9 cellular contexts compared by ENCODE assay signal in the genomic region with DNA sequence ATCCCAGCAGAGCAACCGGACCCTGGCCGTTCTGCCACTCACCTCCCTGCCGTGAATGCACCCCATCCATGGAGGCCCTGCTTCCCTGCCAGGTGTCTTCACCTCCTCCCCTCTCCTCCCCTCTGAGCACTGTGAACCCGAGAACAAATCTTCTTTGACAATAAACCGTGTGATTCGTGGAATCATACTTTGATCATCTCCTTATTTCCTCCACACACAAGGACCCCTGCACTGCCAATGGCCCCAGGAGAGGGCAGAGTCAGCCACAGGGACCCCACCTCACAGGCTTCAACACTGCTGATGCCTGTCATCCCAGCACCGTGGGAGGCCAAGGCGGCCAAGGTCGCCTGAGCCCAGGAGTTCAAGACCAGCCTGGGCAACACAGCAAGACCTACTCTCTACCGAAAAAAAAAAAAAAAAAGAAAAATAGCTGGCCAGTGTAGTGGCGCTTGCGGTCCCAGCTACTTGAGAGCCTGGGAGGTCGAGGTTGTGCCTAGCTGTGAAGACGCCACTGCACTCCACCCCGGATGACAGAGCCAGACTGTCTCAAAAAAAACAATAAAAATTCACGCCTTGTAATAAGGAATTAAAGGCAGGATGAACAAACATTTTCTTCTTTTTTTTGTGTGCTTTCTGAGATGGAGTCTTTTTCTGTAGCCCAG. TPM values are rescaled to one million over a fixed set of nuclear protein-coding genes. Genes with fewer than 3 reads are reported as not detected.
A peak's percentile ranks its signal among the peaks of the same experiment; 100 is the strongest.
DNase-seq lines count a peak whose midpoint lies in the region; ATAC-seq and TF ChIP-seq lines count a peak whose summit lies in the region.
"Had no signal": no experiment of that assay in that cellular context is flagged by ENCODE, and none has a peak within 500 bp of the region (broad histone marks: within the 10 kb centered on the region; RNA-seq: fewer than 3 reads in every experiment).

No MANE protein-coding gene starts in this region.

- H3K27me3 ChIP-seq in CD4-positive, CD25-positive, alpha-beta regulatory T cell (ENCODE audit: control insufficient read depth, insufficient read depth, low read length), result no peaks in the 10 kb centered on the region
- H3K27me3 ChIP-seq in mammary epithelial cell (ENCODE audit: insufficient read depth, low read length), result no peaks in the 10 kb centered on the region

- no peaks in the 10 kb centered on the region for H3K36me3 ChIP-seq in CD4-positive, CD25-positive, alpha-beta regulatory T cell (ENCODE audit: control insufficient read depth, insufficient read depth, low read length)
- H3K36me3 ChIP-seq in mammary epithelial cell (ENCODE audit: insufficient read depth, low read length), result no peaks in the 10 kb centered on the region

- DNase-seq in CD4-positive, CD25-positive, alpha-beta regulatory T cell, result no peak
- DNase-seq in mammary epithelial cell, result no peak
- DNase-seq in natural killer cell treated with Interleukin-12 subunit alpha and Interleukin-12 subunit beta and Interleukin-15 and Interleukin-18, amount 100 ng/mL, for 72 hours (ENCODE audit: low spot score), result no peak
- no peak for DNase-seq in DMS53 treated with DMSO at 0.1 percent for 48 hours (lab: John Stamatoyannopoulos, UW; ENCODE audit: unreplicated experiment)
- no peak for DNase-seq in NCI-H69 (lab: John Stamatoyannopoulos, UW)
- DNase-seq: stimulated activated CD8-positive, alpha-beta memory T cell treated with anti-CD3 and anti-CD28 coated beads, Interleukin-4, amount 100 ng/mL, for 48 hours had no signal

- dilution Hi-C loops in mammary epithelial cell (cut with HindIII; ENCODE audit: low sequenced_read_pairs), result no loop called here

- H3K9ac ChIP-seq in mammary epithelial cell (ENCODE audit: insufficient read depth, low read length), result peak overlapping the region; percentile 22

- peak overlapping the region; percentile 80 for H3K4me2 ChIP-seq in mammary epithelial cell (ENCODE audit: insufficient read depth, low read depth, low read length)

- H3K4me1 ChIP-seq in CD4-positive, CD25-positive, alpha-beta regulatory T cell (ENCODE audit: control insufficient read depth, insufficient read depth, low read length, poor library complexity, severe bottlenecking), result peaks cover 18% of the 10 kb centered on the region
- peaks cover 43% of the 10 kb centered on the region for H3K4me1 ChIP-seq in mammary epithelial cell (ENCODE audit: insufficient read depth, low read length)

- no peaks in the 10 kb centered on the region for H4K20me1 ChIP-seq in mammary epithelial cell (ENCODE audit: insufficient read depth, low read length)

- H3K4me1 Mint-ChIP-seq in CD4-positive, CD25-positive, alpha-beta regulatory T cell, result peaks cover 12 to 46% (median 23%) of the 10 kb centered on the region in 4 donors
- peaks cover 21 to 26% (median 23%) of the 10 kb centered on the region in 3 donors for H3K4me1 Mint-ChIP-seq in IgD-negative memory B cell
- H3K4me1 Mint-ChIP-seq in natural killer cell treated with Interleukin-12 subunit alpha and Interleukin-12 subunit beta and Interleukin-15 and Interleukin-18, amount 100 ng/mL, for 72 hours (ENCODE audit: low read depth in 2 of 2), result peaks cover 8 to 27% of the 10 kb centered on the region in 2 donors

- CTCF ChIA-PET in mammary epithelial cell (lab: Charles Lee; ENCODE audit: low non-redundant PET), result no interaction called here

- H3K4me3 ChIP-seq in CD4-positive, CD25-positive, alpha-beta regulatory T cell (ENCODE audit: low read depth, low read length), result peak overlapping the region; percentile 37
- H3K4me3 ChIP-seq in mammary epithelial cell (replicated peaks in 1 of 3; ENCODE audit: insufficient read depth in 1 of 3, low read depth in 2 of 3, low read length in 3 of 3), result peak overlapping the region in 2 of 3 experiments; percentile 38 to 72

- WGBS in mammary epithelial cell (ENCODE audit: low coverage, missing lambda C conversion rate), result 66% methylated on average over 9 of the region's 16 CpGs

- intact Hi-C loops in mammary epithelial cell (cut with micrococcal nuclease), result no loop called here

- H3K9me3 ChIP-seq in CD4-positive, CD25-positive, alpha-beta regulatory T cell (ENCODE audit: control insufficient read depth in 2 of 2, low read length in 2 of 2), result no peaks in the 10 kb centered on the region
- no peaks in the 10 kb centered on the region for H3K9me3 ChIP-seq in mammary epithelial cell (replicated peaks; ENCODE audit: insufficient read depth, low read length)

- TF ChIP-seq CTCF in mammary epithelial cell (conservative IDR thresholded peaks at IDR 0.05 in 1 of 2, IDR thresholded peaks at IDR 0.05 in 1 of 2; ENCODE audit: extremely low read depth in 1 of 2, insufficient read depth in 1 of 2, low read depth in 1 of 2, low read length in 2 of 2), result no peak

- no peak for ATAC-seq in CD4-positive, CD25-positive, alpha-beta regulatory T cell (ENCODE audit: low read depth in 2 of 2)
- ATAC-seq in natural killer cell treated with Interleukin-12 subunit alpha and Interleukin-12 subunit beta and Interleukin-15 and Interleukin-18, amount 100 ng/mL, for 72 hours, result no peak
- no peak for ATAC-seq in HG02678 (IDR thresholded peaks at IDR 0.05; ENCODE audit: unreplicated experiment)
- ATAC-seq in HG03025 (IDR thresholded peaks at IDR 0.05; ENCODE audit: low FRiP score, unreplicated experiment), result no peak

- peaks cover 0 to 2% (median 0%) of the 10 kb centered on the region in 7 donors for H3K9me3 Mint-ChIP-seq in CD4-positive, CD25-positive, alpha-beta regulatory T cell
- no peaks in the 10 kb centered on the region for H3K9me3 Mint-ChIP-seq in IgD-negative memory B cell
- no peaks in the 10 kb centered on the region for H3K9me3 Mint-ChIP-seq in natural killer cell treated with Interleukin-12 subunit alpha and Interleukin-12 subunit beta and Interleukin-15 and Interleukin-18, amount 100 ng/mL, for 72 hours

- in situ Hi-C loops in mammary epithelial cell (cut with MboI; ENCODE audit: low sequenced_read_pairs in 2 of 2), result no loop called here

- no peak overlapping the region for H3K27ac ChIP-seq in CD4-positive, CD25-positive, alpha-beta regulatory T cell (ENCODE audit: insufficient read depth, low read length, poor library complexity, severe bottlenecking)
- H3K27ac ChIP-seq in mammary epithelial cell (ENCODE audit: insufficient read depth, low read depth, low read length), result no peak overlapping the region

- H3K79me2 ChIP-seq in mammary epithelial cell (ENCODE audit: insufficient read depth, low read length), result peaks cover 80% of the 10 kb centered on the region

- no peak overlapping the region for H2AFZ ChIP-seq in mammary epithelial cell (ENCODE audit: low read depth, low read length)

- peak overlapping the region; percentile 39 to 95 (median 84) for H3K4me3 Mint-ChIP-seq in CD4-positive, CD25-positive, alpha-beta regulatory T cell
- H3K4me3 Mint-ChIP-seq in IgD-negative memory B cell, result peak overlapping the region; percentile 75 to 94 (median 86)
- peak overlapping the region; percentile 98 for H3K4me3 Mint-ChIP-seq in natural killer cell treated with Interleukin-12 subunit alpha and Interleukin-12 subunit beta and Interleukin-15 and Interleukin-18, amount 100 ng/mL, for 72 hours

- BruUV-seq in mammary epithelial cell (replicated peaks; lab: Mats Ljungman, UMichigan), result no TSS peak

- no peaks in the 10 kb centered on the region for H3K27me3 Mint-ChIP-seq in CD4-positive, CD25-positive, alpha-beta regulatory T cell
- no peaks in the 10 kb centered on the region for H3K27me3 Mint-ChIP-seq in IgD-negative memory B cell
- H3K27me3 Mint-ChIP-seq in natural killer cell treated with Interleukin-12 subunit alpha and Interleukin-12 subunit beta and Interleukin-15 and Interleukin-18, amount 100 ng/mL, for 72 hours, result no peaks in the 10 kb centered on the region

- peak overlapping the region; percentile 55 to 78 (median 63) for H3K27ac Mint-ChIP-seq in CD4-positive, CD25-positive, alpha-beta regulatory T cell
- peak overlapping the region in 2 of 3 donors; percentile 78 to 84 for H3K27ac Mint-ChIP-seq in IgD-negative memory B cell
- H3K27ac Mint-ChIP-seq in natural killer cell treated with Interleukin-12 subunit alpha and Interleukin-12 subunit beta and Interleukin-15 and Interleukin-18, amount 100 ng/mL, for 72 hours, result peak overlapping the region; percentile 84 to 88

- peaks cover 6% of the 10 kb centered on the region for H3K36me3 Mint-ChIP-seq in CD4-positive, CD25-positive, alpha-beta regulatory T cell
- H3K36me3 Mint-ChIP-seq in IgD-negative memory B cell, result peaks cover 1% of the 10 kb centered on the region
- H3K36me3 Mint-ChIP-seq in natural killer cell treated with Interleukin-12 subunit alpha and Interleukin-12 subunit beta and Interleukin-15 and Interleukin-18, amount 100 ng/mL, for 72 hours, result no peaks in the 10 kb centered on the region

RNA-seq across cellular contexts. Expression of gene XRCC3, which starts 1.1 kb away (rescaled TPM):
- 9.8 TPM for total RNA-seq in CD4-positive, CD25-positive, alpha-beta regulatory T cell
- polyA plus RNA-seq in CD4-positive, CD25-positive, alpha-beta regulatory T cell, result 1 to 10 TPM; 3.0 to 4.7 (median 4.3) TPM
- 5.7 TPM for polyA plus RNA-seq in IgD-negative memory B cell
- total RNA-seq in mammary epithelial cell, result 10 to 100 TPM in 1 of 2 donors, 1 to 10 TPM in 1; 5.2 to 35.4 TPM
- polyA plus RNA-seq in mammary epithelial cell, result 23.4 TPM
- 43.1 TPM for polyA minus RNA-seq in mammary epithelial cell
- total RNA-seq in natural killer cell treated with Interleukin-12 subunit alpha and Interleukin-12 subunit beta and Interleukin-15 and Interleukin-18, amount 100 ng/mL, for 72 hours, result 100 to 1,000 TPM in 1 of 2 donors, 10 to 100 TPM in 1; 37.3 to 112 TPM

RNA-seq across cellular contexts. Expression of gene ZFYVE21, which starts 1.4 kb away (rescaled TPM):
- 13.7 TPM for total RNA-seq in CD4-positive, CD25-positive, alpha-beta regulatory T cell
- polyA plus RNA-seq in CD4-positive, CD25-positive, alpha-beta regulatory T cell, result 10 to 100 TPM; 12.1 to 25.0 (median 16.1) TPM
- polyA plus RNA-seq in IgD-negative memory B cell (10.3 TPM), mammary epithelial cell (156 TPM)
- 10 to 100 TPM; 64.2 to 65.7 TPM for total RNA-seq in mammary epithelial cell
- 43.7 TPM for polyA minus RNA-seq in mammary epithelial cell
- 10 to 100 TPM; 13.0 to 22.0 TPM for total RNA-seq in natural killer cell treated with Interleukin-12 subunit alpha and Interleukin-12 subunit beta and Interleukin-15 and Interleukin-18, amount 100 ng/mL, for 72 hours
